ENCODE assay signal across 15 cellular contexts in genomic region chr4:142396279-142396678, GRCh38.
A peak's percentile ranks its signal among the peaks of the same experiment; 100 is the strongest.
DNase-seq lines count a peak whose midpoint lies in the region; ATAC-seq, FAIRE-seq and TF ChIP-seq lines count a peak whose summit lies in the region.
"Had no signal": no experiment of that assay in that cellular context is flagged by ENCODE, and none has a peak within 500 bp of the region (broad histone marks: within the 10 kb centered on the region; RNA-seq: fewer than 3 reads in every experiment).

No MANE protein-coding gene starts in this region.

- no peak overlapping the region for H3K9ac ChIP-seq in keratinocyte (ENCODE audit: control insufficient read depth, extremely low read depth, insufficient read depth, low read length)

- CTCF ChIA-PET in CD8-positive, alpha-beta memory T cell (lab: Charles Lee), result no interaction called here

- no peak overlapping the region for H2AFZ ChIP-seq in keratinocyte (ENCODE audit: control insufficient read depth, low read length)

- POLR2A ChIA-PET in CD8-positive, alpha-beta memory T cell (lab: Charles Lee), result no interaction called here

- H3K27ac Mint-ChIP-seq in CD8-positive, alpha-beta memory T cell, result peak overlapping the region in 7 of 8 donors; percentile 19 to 94 (median 79)
- H3K27ac Mint-ChIP-seq in activated naive CD4-positive, alpha-beta T cell treated with anti-CD3 and anti-CD28 coated beads, Interleukin-2, amount 50 U/mL, for 72 hours, result peak overlapping the region; percentile 98
- H3K27ac Mint-ChIP-seq: brain, H9, naive B cell had no signal

- H3K9me1 ChIP-seq in keratinocyte (ENCODE audit: control insufficient read depth, extremely low read depth, insufficient read depth, low read length), result no peaks in the 10 kb centered on the region

- no peaks in the 10 kb centered on the region for H3K27me3 Mint-ChIP-seq in CD8-positive, alpha-beta memory T cell
- H3K27me3 Mint-ChIP-seq: brain, naive B cell had no signal

- H3K4me1 Mint-ChIP-seq in CD8-positive, alpha-beta memory T cell, result peaks cover 72 to 93% (median 89%) of the 10 kb centered on the region in 3 donors
- H3K4me1 Mint-ChIP-seq: naive B cell had no signal

- H3K9me3 ChIP-seq in CD8-positive, alpha-beta memory T cell (ENCODE audit: low read length), result no peaks in the 10 kb centered on the region
- H3K9me3 ChIP-seq in keratinocyte (ENCODE audit: control insufficient read depth, low read depth, low read length), result no peaks in the 10 kb centered on the region
- H3K9me3 ChIP-seq: esophagus muscularis mucosa, sigmoid colon, tibial nerve had no signal

- H3K4me2 ChIP-seq in keratinocyte (ENCODE audit: control insufficient read depth, extremely low read depth, insufficient read depth, low read depth, low read length), result peak overlapping the region; percentile 49

- FAIRE-seq in keratinocyte (lab: Jason Lieb, UNC), result peak; percentile 65
- FAIRE-seq: kidney had no signal

- TF ChIP-seq CTCF in keratinocyte (optimal IDR thresholded peaks at IDR 0.05 in 1 of 3, IDR thresholded peaks at IDR 0.05 in 1 of 3, conservative IDR thresholded peaks at IDR 0.05 in 1 of 3; ENCODE audit: extremely low read depth in 1 of 3, insufficient read depth in 2 of 3, low read length in 3 of 3), result no peak

- H3K4me1 ChIP-seq in CD8-positive, alpha-beta memory T cell (ENCODE audit: insufficient read depth, low read length), result peaks cover 72% of the 10 kb centered on the region
- H3K4me1 ChIP-seq in keratinocyte (ENCODE audit: control insufficient read depth, extremely low read depth, insufficient read depth, low read length), result peaks cover 28% of the 10 kb centered on the region
- H3K4me1 ChIP-seq: esophagus muscularis mucosa, sigmoid colon, tibial nerve had no signal

- no peaks in the 10 kb centered on the region for H3K9me3 Mint-ChIP-seq in CD8-positive, alpha-beta memory T cell
- H3K9me3 Mint-ChIP-seq in activated naive CD4-positive, alpha-beta T cell treated with anti-CD3 and anti-CD28 coated beads, Interleukin-2, amount 50 U/mL, for 72 hours, result no peaks in the 10 kb centered on the region
- H3K9me3 Mint-ChIP-seq: H9 had no signal

- no peak for DNase-seq in CD8-positive, alpha-beta memory T cell
- peak; percentile 58 for DNase-seq in HCEC 1CT
- no peak for DNase-seq in activated naive CD4-positive, alpha-beta T cell treated with anti-CD3 and anti-CD28 coated beads, Interleukin-2, amount 50 U/mL, for 72 hours (ENCODE audit: low spot score in 2 of 2)
- no peak for DNase-seq in keratinocyte (ENCODE audit: low read depth, low spot score)
- DNase-seq in NCI-H1417 treated with DMSO at 0.1 percent for 48 hours (lab: John Stamatoyannopoulos, UW), result no peak
- DNase-seq: H9, kidney, naive B cell, NCI-H2081, sigmoid colon had no signal

- H3K27me3 ChIP-seq in CD8-positive, alpha-beta memory T cell (ENCODE audit: insufficient read depth, low read length, poor library complexity, severe bottlenecking), result no peaks in the 10 kb centered on the region
- H3K27me3 ChIP-seq in keratinocyte (ENCODE audit: control insufficient read depth, extremely low read depth, insufficient read depth, low read length), result no peaks in the 10 kb centered on the region
- H3K27me3 ChIP-seq: esophagus muscularis mucosa, sigmoid colon, tibial nerve had no signal

- H3K27ac ChIP-seq in CD8-positive, alpha-beta memory T cell (ENCODE audit: low read depth, low read length), result no peak overlapping the region
- H3K27ac ChIP-seq in keratinocyte (ENCODE audit: control insufficient read depth, insufficient read depth, low read length), result peak overlapping the region; percentile 48
- H3K27ac ChIP-seq: esophagus muscularis mucosa, sigmoid colon, tibial nerve had no signal

- H3K36me3 ChIP-seq in CD8-positive, alpha-beta memory T cell (ENCODE audit: insufficient read depth, low read length), result no peaks in the 10 kb centered on the region
- H3K36me3 ChIP-seq in keratinocyte (ENCODE audit: control insufficient read depth in 2 of 2, extremely low read depth in 1 of 2, insufficient read depth in 2 of 2, low read length in 2 of 2), result peaks cover 1 to 14% of the 10 kb centered on the region in 2 experiments
- H3K36me3 ChIP-seq: esophagus muscularis mucosa, sigmoid colon, tibial nerve had no signal

- dilution Hi-C loops in keratinocyte (cut with MboI; ENCODE audit: extremely low pct_ligation_motif_present, low sequenced_read_pairs), result loop anchor here (25.0 kb wide), 1 partner anchor 166 kb away; no protein-coding TSS in a partner anchor

- peak overlapping the region; percentile 5 for H3K4me3 ChIP-seq in CD8-positive, alpha-beta memory T cell (ENCODE audit: low read length)
- no peak overlapping the region for H3K4me3 ChIP-seq in keratinocyte (ENCODE audit: control insufficient read depth in 2 of 3, extremely low read depth in 1 of 3, insufficient read depth in 2 of 3, low read depth in 1 of 3, low read length in 3 of 3)
- H3K4me3 ChIP-seq: esophagus muscularis mucosa, sigmoid colon, tibial nerve had no signal

- ATAC-seq in activated naive CD4-positive, alpha-beta T cell treated with anti-CD3 and anti-CD28 coated beads, Interleukin-2, amount 50 U/mL, for 72 hours, result peak; percentile 75 to 76
- ATAC-seq in HG02970 (IDR thresholded peaks at IDR 0.05; ENCODE audit: low FRiP score, unreplicated experiment) (no peak), HG02571 (IDR thresholded peaks at IDR 0.05; ENCODE audit: unreplicated experiment) (no peak)

- peak overlapping the region; percentile 52 to 88 (median 66) for H3K4me3 Mint-ChIP-seq in CD8-positive, alpha-beta memory T cell
- H3K4me3 Mint-ChIP-seq: brain, H9, naive B cell had no signal

- no peaks in the 10 kb centered on the region for H4K20me1 ChIP-seq in keratinocyte (ENCODE audit: control insufficient read depth, extremely low read depth, insufficient read depth, low read length)

- H3K36me3 Mint-ChIP-seq in CD8-positive, alpha-beta memory T cell, result peaks cover 16 to 22% (median 20%) of the 10 kb centered on the region in 3 donors
- peaks cover 48 to 83% of the 10 kb centered on the region in 2 donors for H3K36me3 Mint-ChIP-seq in activated naive CD4-positive, alpha-beta T cell treated with anti-CD3 and anti-CD28 coated beads, Interleukin-2, amount 50 U/mL, for 72 hours
- H3K36me3 Mint-ChIP-seq: naive B cell had no signal

- peaks cover 96% of the 10 kb centered on the region for H3K79me2 ChIP-seq in keratinocyte (ENCODE audit: control insufficient read depth, insufficient read depth, low read length)

Comparison
In these comparisons a context has a peak if more than half of its experiments do, and no peak if none do; other contexts are left out.
1. ATAC-seq: peak in activated naive CD4-positive, alpha-beta T cell treated with anti-CD3 and anti-CD28 coated beads, Interleukin-2, amount 50 U/mL, for 72 hours (2 of 2); none in HG02970 (single experiment) and HG02571 (single experiment).